In genomic region chr15:89243691-89244511, GRCh38 we compare ENCODE assay signal across 8 cellular contexts. TPM values are rescaled to one million over a fixed set of nuclear protein-coding genes. Genes with fewer than 3 reads are reported as not detected.
DNase-seq lines count a peak whose midpoint lies in the region; ATAC-seq and TF ChIP-seq lines count a peak whose summit lies in the region.

Gene FANCI, plus strand, starts transcription at chr15:89243979. Its CDS starts 3,669 bp downstream, at chr15:89247648.

- peak within 1 kb of the TSS; percentile 67 for H3K27ac ChIP-seq in GM23338 (ENCODE audit: low read depth)

- H3K36me3 ChIP-seq in GM23338 (ENCODE audit: insufficient read depth) = peaks cover 17% of the 10 kb centered on the region

- peak within 1 kb of the TSS; percentile 99 for H3K4me3 ChIP-seq in GM23338
- peak within 1 kb of the TSS; percentile 97 for H3K4me3 ChIP-seq in fibroblast of mammary gland (ENCODE audit: control insufficient read depth, low read depth, low read length)

- peaks cover 17% of the 10 kb centered on the region; the same call in 1 of the 2 replicates for H4K20me1 ChIP-seq in GM23338 (replicated peaks; ENCODE audit: insufficient read depth)

- H3K9me2 ChIP-seq in GM23338 (ENCODE audit: insufficient read depth) = peaks cover 3% of the 10 kb centered on the region; the same call in 1 of the 2 replicates

- peak within 1 kb of the TSS; percentile 100 for H2AFZ ChIP-seq in GM23338

- peak; percentile 95 for ATAC-seq in GM23338
- peak; percentile 97 to 98 (median 98) for ATAC-seq in natural killer cell

- H3K4me2 ChIP-seq in GM23338 = peak within 1 kb of the TSS; percentile 100

- peak; percentile 43 to 87 for TF ChIP-seq CTCF in GM23338 (conservative IDR thresholded peaks at IDR 0.05; ENCODE audit: low read depth in 2 of 2)
- TF ChIP-seq CTCF in fibroblast of mammary gland (conservative IDR thresholded peaks at IDR 0.05; ENCODE audit: control insufficient read depth, insufficient read depth, low read depth, low read length) = no peak
- peak; percentile 24 for TF ChIP-seq CTCF in natural killer cell (IDR thresholded peaks at IDR 0.05)

- H3K4me3 Mint-ChIP-seq in GM23338 (peak within 1 kb of the TSS; percentile 99), natural killer cell (peak within 1 kb of the TSS; percentile 91)

- peaks cover 22% of the 10 kb centered on the region; the same call in 1 of the 2 replicates for H3K4me1 ChIP-seq in GM23338 (ENCODE audit: insufficient read depth)

- H3K9me3 Mint-ChIP-seq in GM23338 = peaks cover 14% of the 10 kb centered on the region
- no peaks in the 10 kb centered on the region for H3K9me3 Mint-ChIP-seq in natural killer cell

- H3K27me3 Mint-ChIP-seq in GM23338 (ENCODE audit: insufficient read depth, low read depth, poor library complexity) = peaks cover 19% of the 10 kb centered on the region
- no peaks in the 10 kb centered on the region for H3K27me3 Mint-ChIP-seq in natural killer cell (ENCODE audit: low read depth in 2 of 2)

- H3F3A ChIP-seq in GM23338 (replicated peaks; ENCODE audit: low read depth) = no peaks in the 10 kb centered on the region

- H3K4me1 Mint-ChIP-seq in GM23338 = peaks cover 22% of the 10 kb centered on the region
- H3K4me1 Mint-ChIP-seq in natural killer cell = peaks cover 20 to 37% of the 10 kb centered on the region in 2 donors

- peaks cover 47% of the 10 kb centered on the region for H3K79me2 ChIP-seq in GM23338 (replicated peaks; ENCODE audit: insufficient read depth)

- peak; percentile 93 for DNase-seq in EL
- DNase-seq in GM23338 (ENCODE audit: low spot score) = peak; percentile 99
- peak; percentile 90 for DNase-seq in LHCN-M2 (ENCODE audit: low read depth)
- DNase-seq in RPMI7951 (ENCODE audit: low read depth) = peak; percentile 90
- peak; percentile 92 to 97 for DNase-seq in activated T-helper 1 cell treated with anti-CD3 and anti-CD28 coated beads, Interleukin-2, amount 50 U/mL, for 16 hours (ENCODE audit: low read depth in 1 of 2, low spot score in 1 of 2)
- peak; percentile 84 for DNase-seq in fibroblast of mammary gland (ENCODE audit: low read depth)
- DNase-seq in natural killer cell = peak; percentile 95
- peak; percentile 97 for DNase-seq in stimulated activated naive CD4-positive, alpha-beta T cell treated with Interleukin-2 at 50 U/mL for 16 hours (lab: John Stamatoyannopoulos, UW)

- H3K27ac Mint-ChIP-seq in GM23338 (peak within 1 kb of the TSS; percentile 88), natural killer cell (peak within 1 kb of the TSS; percentile 86 to 90)

- intact Hi-C loops in natural killer cell (cut with micrococcal nuclease) = loop anchor here (2.0 to 5.0 kb wide), 2 partner anchors 37 to 88 kb away; partner anchors contain the start of gene POLG

- H3K27me3 ChIP-seq in GM23338 (ENCODE audit: insufficient read depth) = no peaks in the 10 kb centered on the region; the same call in 1 of the 2 replicates

- peaks cover 25% of the 10 kb centered on the region for H3K36me3 Mint-ChIP-seq in GM23338 (ENCODE audit: low read depth)
- H3K36me3 Mint-ChIP-seq in natural killer cell = no peaks in the 10 kb centered on the region

TF ChIP-seq in GM23338, 12 proteins besides CTCF, POLR2A, EP300 and RAD21 (continues in another document):
- TF ChIP-seq JUNB (IDR thresholded peaks at IDR 0.05; ENCODE audit: unreplicated experiment) (no peak), EZH2phosphoT487 (IDR thresholded peaks at IDR 0.05; ENCODE audit: unreplicated experiment) (no peak), STAT1 (IDR thresholded peaks at IDR 0.05; ENCODE audit: unreplicated experiment) (no peak), NANOG (IDR thresholded peaks at IDR 0.05; ENCODE audit: borderline replicate concordance) (no peak), ZNF114 (CRISPR knock-in tag; IDR thresholded peaks at IDR 0.05) (no peak), EZH2 (IDR thresholded peaks at IDR 0.05; ENCODE audit: low read depth, unreplicated experiment) (no peak), ZNF462 (CRISPR knock-in tag; IDR thresholded peaks at IDR 0.05) (no peak), POLR2AphosphoS5 (IDR thresholded peaks at IDR 0.05; ENCODE audit: low read depth) (peak; percentile 80), REST (IDR thresholded peaks at IDR 0.05; ENCODE audit: unreplicated experiment) (no peak)

RNA-seq across cellular contexts. Expression of gene FANCI, which starts in this region (rescaled TPM):
- total RNA-seq in GM23338 (2014; rRNA removed; shearing (Covaris generic)) = 52.4 and 66.8 TPM in 2 replicates
- polyA plus RNA-seq in GM23338 (2016; fragmentation: Nextera tagmentation; extraction: Ambion mirVana) = 57.6 and 63.6 TPM in 2 replicates
- total RNA-seq in LHCN-M2 (2014; rRNA removed) (67.1 and 74.9 TPM in 2 replicates), natural killer cell (10 to 100 TPM; 22.3 to 27.9 (median 22.7) TPM)
- polyA plus RNA-seq in LHCN-M2 (2012) = 19.5 TPM
- 73.8 and 86.6 TPM in 2 replicates for total RNA-seq in RPMI7951 (2014; rRNA removed; shearing (Covaris generic))

Comparison
In these comparisons a context has a peak if more than half of its experiments do, and no peak if none do; other contexts are left out.
1. Peak in every context shown above with its lines: DNase-seq, ATAC-seq, H3K4me3 ChIP-seq and H3K27ac ChIP-seq.